ENCODE assay signal across 8 cellular contexts in genomic region chr19:1069009-1069779, GRCh38. TPM values are rescaled to one million over a fixed set of nuclear protein-coding genes. Genes with fewer than 3 reads are reported as not detected.
A peak's percentile ranks its signal among the peaks of the same experiment; 100 is the strongest.
DNase-seq lines count a peak whose midpoint lies in the region; ATAC-seq and TF ChIP-seq lines count a peak whose summit lies in the region.

No MANE protein-coding gene starts in this region.

- DNase-seq in HT-29 (ENCODE audit: low spot score) = peak; percentile 64
- peak; percentile 63 for DNase-seq in activated B cell treated with CpG ODN at 0.5 μM for 24 hours
- DNase-seq in erythroblast (lab: John Stamatoyannopoulos, UW) = no peak
- DNase-seq in sciatic nerve (ENCODE audit: low spot score) = peak; percentile 76
- no peak for DNase-seq in ecto neural progenitor cell (ENCODE audit: low spot score)
- no peak for DNase-seq in glomerular visceral epithelial cell (ENCODE audit: extremely low spot score)

- H3K4me1 Mint-ChIP-seq in activated B cell treated with CpG ODN at 0.5 μM for 24 hours = peaks cover 64% of the 10 kb centered on the region

- H3K27me3 Mint-ChIP-seq in activated B cell treated with CpG ODN at 0.5 μM for 24 hours = no peaks in the 10 kb centered on the region

- TF ChIP-seq CTCF in activated B cell treated with CpG ODN at 0.5 μM for 24 hours (IDR thresholded peaks at IDR 0.05) = no peak

- ATAC-seq in activated B cell treated with CpG ODN at 0.5 μM for 24 hours (ENCODE audit: low read depth) (peak; percentile 43), sciatic nerve (peak; percentile 57), GM19328 (IDR thresholded peaks at IDR 0.05; ENCODE audit: unreplicated experiment) (no peak), GM18858 (IDR thresholded peaks at IDR 0.05; ENCODE audit: unreplicated experiment) (no peak)

- H3K27ac Mint-ChIP-seq in activated B cell treated with CpG ODN at 0.5 μM for 24 hours = peak overlapping the region; percentile 92

- H3K9me3 Mint-ChIP-seq in activated B cell treated with CpG ODN at 0.5 μM for 24 hours = no peaks in the 10 kb centered on the region

- peak; percentile 24 for TF ChIP-seq POLR2A in erythroblast (IDR thresholded peaks at IDR 0.05; ENCODE audit: low read length)

- peaks cover 42% of the 10 kb centered on the region for H3K36me3 Mint-ChIP-seq in activated B cell treated with CpG ODN at 0.5 μM for 24 hours (ENCODE audit: low read depth)

- intact Hi-C loops in activated B cell treated with CpG ODN at 0.5 μM for 24 hours (cut with micrococcal nuclease) (loop anchor here (1.0 to 5.0 kb wide), 4 partner anchors 14 to 123 kb away; partner anchors contain the start of genes GPX4, RNU6-2 and TMEM259), sciatic nerve (cut with DNase I) (no loop called here)

- POLR2A ChIA-PET in activated B cell treated with CpG ODN at 0.5 μM for 24 hours (lab: Charles Lee) = interaction anchor here (0.6 to 13.1 kb wide), 11 partner anchors 8 to 123 kb away, joined by 3 to 184 read pairs (median 8); partner anchors contain the start of genes ABCA7, CNN2 and GPX4

- CTCF ChIA-PET in activated B cell treated with CpG ODN at 0.5 μM for 24 hours (lab: Charles Lee) = no interaction called here

- H3K4me3 Mint-ChIP-seq in activated B cell treated with CpG ODN at 0.5 μM for 24 hours = peak overlapping the region; percentile 93

RNA-seq across cellular contexts. Expression of gene ARHGAP45, which starts 2.2 kb away (rescaled TPM):
- total RNA-seq in HT-29 (2014; rRNA removed; shearing (Covaris generic)) = 93.3 and 102 TPM in 2 replicates
- total RNA-seq in activated B cell treated with CpG ODN at 0.5 μM for 24 hours (266 and 312 TPM in 2 replicates), sciatic nerve (26.2 TPM)

RNA-seq across cellular contexts. Expression of gene POLR2E, which starts 26.0 kb away (rescaled TPM):
- 394 and 395 TPM in 2 replicates for total RNA-seq in HT-29 (2014; rRNA removed; shearing (Covaris generic))
- 173 and 184 TPM in 2 replicates for total RNA-seq in activated B cell treated with CpG ODN at 0.5 μM for 24 hours
- 99.8 TPM for total RNA-seq in sciatic nerve

RNA-seq across cellular contexts. Expression of gene ABCA7, which starts 29.3 kb away (rescaled TPM):
- 56.9 and 76.3 TPM in 2 replicates for total RNA-seq in HT-29 (2014; rRNA removed; shearing (Covaris generic))
- total RNA-seq in activated B cell treated with CpG ODN at 0.5 μM for 24 hours (164 and 188 TPM in 2 replicates), sciatic nerve (17.3 TPM)

RNA-seq across cellular contexts. Expression of gene GPX4, which starts 34.6 kb away (rescaled TPM):
- 1,102 and 1,117 TPM in 2 replicates for total RNA-seq in HT-29 (2014; rRNA removed; shearing (Covaris generic))
- total RNA-seq in activated B cell treated with CpG ODN at 0.5 μM for 24 hours (213 and 218 TPM in 2 replicates), sciatic nerve (239 TPM)

RNA-seq across cellular contexts. Expression of gene CNN2, which starts 42.8 kb away (rescaled TPM):
- 265 and 298 TPM in 2 replicates for total RNA-seq in HT-29 (2014; rRNA removed; shearing (Covaris generic))
- total RNA-seq in activated B cell treated with CpG ODN at 0.5 μM for 24 hours = 352 and 371 TPM in 2 replicates
- total RNA-seq in sciatic nerve = 120 TPM

Comparison
In these comparisons a context has a peak if more than half of its experiments do, and no peak if none do; other contexts are left out.
1. DNase-seq: peak in HT-29 (single experiment), activated B cell treated with CpG ODN at 0.5 μM for 24 hours (single experiment) and sciatic nerve (single experiment); none in erythroblast (0 of 2), ecto neural progenitor cell (single experiment) and glomerular visceral epithelial cell (single experiment).
2. ATAC-seq: peak in activated B cell treated with CpG ODN at 0.5 μM for 24 hours (single experiment) and sciatic nerve (single experiment); none in GM19328 (single experiment) and GM18858 (single experiment).